ENCODE assay signal across 19 cellular contexts in the genomic region with DNA sequence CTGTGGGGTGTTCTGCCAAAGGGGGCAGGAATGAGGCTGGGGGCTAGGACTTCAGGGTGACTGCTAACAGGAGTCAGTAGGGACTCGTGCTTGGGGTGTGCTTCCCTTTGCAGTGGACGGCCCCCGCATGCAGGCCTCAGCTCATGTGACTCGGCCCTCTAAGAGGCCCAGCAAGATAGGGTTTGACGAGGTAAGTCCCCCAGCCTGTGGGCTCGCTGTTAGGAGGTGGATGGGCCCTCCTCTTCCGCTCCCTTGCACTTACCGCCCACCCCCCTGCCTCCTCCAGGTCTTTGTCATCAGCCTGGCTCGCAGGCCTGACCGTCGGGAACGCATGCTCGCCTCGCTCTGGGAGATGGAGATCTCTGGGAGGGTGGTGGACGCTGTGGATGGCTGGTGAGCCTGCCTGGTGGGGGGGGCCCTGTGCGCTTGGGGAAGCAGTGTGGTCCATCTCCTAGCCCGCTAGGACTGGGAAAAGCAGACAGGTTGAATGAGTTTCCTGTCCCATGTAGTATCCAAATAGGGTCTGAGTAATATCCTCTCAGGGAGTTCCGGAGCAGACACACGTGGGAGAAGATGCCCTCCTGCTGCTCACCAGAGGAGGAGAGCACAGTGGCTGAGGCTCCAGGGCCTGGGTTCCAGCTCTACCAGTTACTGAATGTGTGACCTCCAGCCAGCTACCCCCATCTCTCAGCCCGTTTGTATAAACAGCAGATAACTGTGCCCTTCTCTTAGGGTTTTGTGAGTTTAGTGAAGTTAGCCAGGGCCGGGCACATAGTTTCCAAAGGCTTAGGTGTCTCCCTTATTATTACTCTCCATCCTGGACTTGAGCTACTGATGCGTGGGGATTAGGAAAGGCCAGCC. TPM values are rescaled to one million over a fixed set of nuclear protein-coding genes. Genes with fewer than 3 reads are reported as not detected.
DNase-seq lines count a peak whose midpoint lies in the region; TF ChIP-seq lines count a peak whose summit lies in the region.
"Had no signal": no experiment of that assay in that cellular context is flagged by ENCODE, and none has a peak within 500 bp of the region (broad histone marks: within the 10 kb centered on the region; RNA-seq: fewer than 3 reads in every experiment).

No MANE protein-coding gene starts in this region.

- peaks cover 3% of the 10 kb centered on the region for H3K27me3 Mint-ChIP-seq in nephron (ENCODE audit: low read depth)

- peak overlapping the region in 1 of 3 experiments; percentile 74 for H3K27ac Mint-ChIP-seq in nephron
- H3K27ac Mint-ChIP-seq: activated CD4-positive, alpha-beta T cell treated with anti-CD3 and anti-CD28 coated beads, Interleukin-2, amount 10 ng/mL, durations not matched to agents 7 days and 5 days had no signal

- H3K4me3 Mint-ChIP-seq in nephron = peak overlapping the region in 2 of 3 experiments; percentile 25 to 28
- H3K4me3 Mint-ChIP-seq: activated CD4-positive, alpha-beta T cell treated with anti-CD3 and anti-CD28 coated beads, Interleukin-2, amount 10 ng/mL, durations not matched to agents 7 days and 5 days had no signal

- no peak for TF ChIP-seq CTCF in nephron (IDR thresholded peaks at IDR 0.05; ENCODE audit: unreplicated experiment in 3 of 3)

- no peaks in the 10 kb centered on the region for H3K9me3 Mint-ChIP-seq in nephron
- H3K9me3 Mint-ChIP-seq: activated CD4-positive, alpha-beta T cell treated with anti-CD3 and anti-CD28 coated beads, Interleukin-2, amount 10 ng/mL, durations not matched to agents 7 days and 5 days had no signal

- peak; percentile 71 for DNase-seq in ELR (ENCODE audit: low read depth)
- DNase-seq in RKO (ENCODE audit: low spot score) = peak; percentile 40
- DNase-seq in dermis microvascular lymphatic vessel endothelial cell (ENCODE audit: low read depth in 2 of 2) = peak; percentile 74 to 88
- DNase-seq in NCI-H187 treated with DMSO at 0.1 percent for 48 hours (lab: John Stamatoyannopoulos, UW) = no peak
- no peak for DNase-seq in middle frontal gyrus (ENCODE audit: extremely low spot score, low spot score)
- DNase-seq in NCI-H2081 treated with DMSO at 0.1 percent for 48 hours (lab: John Stamatoyannopoulos, UW) = no peak
- DNase-seq in AML-193 (lab: John Stamatoyannopoulos, UW) = no peak
- DNase-seq: activated CD4-positive, alpha-beta T cell treated with anti-CD3 and anti-CD28 coated beads, Interleukin-2, amount 10 ng/mL, durations not matched to agents 7 days and 5 days; activated naive CD4-positive, alpha-beta T cell treated with Interleukin-2 at 50 U/mL for 16 hours; effector memory CD4-positive, alpha-beta T cell; EL; hippocampal formation; left colon; NCI-H187; NCI-H510A; OCI-M1; posterior cingulate gyrus; stimulated activated CD4-positive, alpha-beta T cell treated with anti-CD3 and anti-CD28 coated beads, Interleukin-4, amount 100 ng/mL, for 24 hours had no signal

- no peaks in the 10 kb centered on the region for H3K4me1 Mint-ChIP-seq in nephron
- H3K4me1 Mint-ChIP-seq: activated CD4-positive, alpha-beta T cell treated with anti-CD3 and anti-CD28 coated beads, Interleukin-2, amount 10 ng/mL, durations not matched to agents 7 days and 5 days had no signal

- H3K36me3 Mint-ChIP-seq in nephron (ENCODE audit: low read depth) = peaks cover 10% of the 10 kb centered on the region

RNA-seq across cellular contexts. Expression of a gene that starts 8.2 kb away (rescaled TPM):
- 17.5 and 28.2 TPM in 2 replicates for total RNA-seq in dermis microvascular lymphatic vessel endothelial cell

RNA-seq across cellular contexts. Expression of a gene that starts 26.9 kb away (rescaled TPM):
- total RNA-seq in dermis microvascular lymphatic vessel endothelial cell = 23.4 and 24.8 TPM in 2 replicates

RNA-seq across cellular contexts. Expression of a gene that starts 57.7 kb away (rescaled TPM):
- 47.8 and 66.2 TPM in 2 replicates for total RNA-seq in dermis microvascular lymphatic vessel endothelial cell

Comparison
In these comparisons a context has a peak if more than half of its experiments do, and no peak if none do; other contexts are left out.
1. DNase-seq: peak in ELR (single experiment), RKO (single experiment) and dermis microvascular lymphatic vessel endothelial cell (2 of 2); none in NCI-H187 treated with DMSO at 0.1 percent for 48 hours (single experiment), middle frontal gyrus (single experiment), NCI-H2081 treated with DMSO at 0.1 percent for 48 hours (single experiment) and AML-193 (0 of 2).